ENCODE assay signal across 6 cellular contexts in the genomic region with DNA sequence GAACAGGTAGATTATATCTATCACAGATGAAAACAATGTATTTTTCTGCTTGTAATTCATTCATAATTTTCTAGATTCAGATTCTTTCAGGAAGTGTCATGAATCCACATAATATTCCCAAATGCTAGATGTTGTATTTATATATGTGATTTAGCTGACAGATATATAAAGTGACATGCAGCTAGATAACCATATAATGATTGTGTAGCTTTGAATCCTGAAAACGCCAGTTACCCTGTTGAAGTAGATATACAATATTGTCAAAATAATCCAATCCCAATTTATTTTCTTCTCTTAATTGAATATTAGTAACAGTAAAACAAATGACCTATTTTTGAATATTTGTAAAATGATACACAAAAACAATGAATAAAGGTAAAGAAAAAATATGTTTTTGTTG.
"Had no signal": no experiment of that assay in that cellular context is flagged by ENCODE, and none has a peak within 500 bp of the region (broad histone marks: within the 10 kb centered on the region; RNA-seq: fewer than 3 reads in every experiment).

No MANE protein-coding gene starts in this region.

- FAIRE-seq: HepG2, HTR-8/SVneo, K562 had no signal

- DNase-seq: IMR-90, KBM-7 had no signal

- H3K27ac ChIP-seq: HL-60 had no signal

- ATAC-seq: HepG2, K562 had no signal

- H3K4me3 ChIP-seq: K562 had no signal
